In genomic region chr5:151605559-151605958, GRCh38 we compare ENCODE assay signal across 8 cellular contexts. TPM values are rescaled to one million over a fixed set of nuclear protein-coding genes. Genes with fewer than 3 reads are reported as not detected.
"Had no signal": no experiment of that assay in that cellular context is flagged by ENCODE, and none has a peak within 500 bp of the region (broad histone marks: within the 10 kb centered on the region; RNA-seq: fewer than 3 reads in every experiment).

No MANE protein-coding gene starts in this region.

- ATAC-seq: GM23338 had no signal

- H3K27ac Mint-ChIP-seq: GM23338, H9 had no signal

- H3K4me3 Mint-ChIP-seq: GM23338, H9 had no signal

- H3K4me3 ChIP-seq: GM23338 had no signal

- H3K9me3 Mint-ChIP-seq: GM23338, H9 had no signal

- FAIRE-seq: H1, H54, HTR-8/SVneo had no signal

- DNase-seq: H9, HCEC 1CT, KBM-7 had no signal

- H3K4me2 ChIP-seq: GM23338 had no signal

- H2AFZ ChIP-seq: GM23338 had no signal

RNA-seq across cellular contexts. Expression of gene FAT2, which starts 14.4 kb away (rescaled TPM):
- total RNA-seq: HT-29 had no signal
